Comparison of ENCODE assay signal across 14 cellular contexts in genomic region chr3:129014148-129014547, GRCh38. TPM values are rescaled to one million over a fixed set of nuclear protein-coding genes. Genes with fewer than 3 reads are reported as not detected.
DNase-seq lines count a peak whose midpoint lies in the region; ATAC-seq and TF ChIP-seq lines count a peak whose summit lies in the region.
"Had no signal": no experiment of that assay in that cellular context is flagged by ENCODE, and none has a peak within 500 bp of the region (broad histone marks: within the 10 kb centered on the region; RNA-seq: fewer than 3 reads in every experiment).

No MANE protein-coding gene starts in this region.

- H3K9ac ChIP-seq in liver (ENCODE audit: low read depth in 1 of 2, low read length in 2 of 2): no peak overlapping the region

- no peaks in the 10 kb centered on the region for H3K9me3 Mint-ChIP-seq in activated T-cell treated with anti-CD3 and anti-CD28 coated beads, Interleukin-2, amount 50 U/mL, for 4 hours
- H3K9me3 Mint-ChIP-seq: stimulated activated naive CD8-positive, alpha-beta T cell treated with anti-CD3 and anti-CD28 coated beads, Interleukin-15, Interleukin-2, amounts not matched to agents 100 ng/mL and 50 ng/mL, for 24 hours had no signal

- TF ChIP-seq CTCF in dorsolateral prefrontal cortex (IDR thresholded peaks at IDR 0.05 in 54 of 56, conservative IDR thresholded peaks at IDR 0.05 in 2 of 56; ENCODE audit: low read depth in 1 of 56, partially characterized antibody in 56 of 56): peak in 3 of 56 donors; percentile 11 to 31 (median 19)
- TF ChIP-seq CTCF in liver (IDR thresholded peaks at IDR 0.05; ENCODE audit: low read depth, low read length, missing input control): no peak
- no peak for TF ChIP-seq CTCF in spleen (IDR thresholded peaks at IDR 0.05 in 8 of 11, conservative IDR thresholded peaks at IDR 0.05 in 3 of 11)

- H3K36me3 ChIP-seq in liver (ENCODE audit: control insufficient read depth in 4 of 4, insufficient read depth in 3 of 4, low read depth in 1 of 4, low read length in 3 of 4) (no peaks in the 10 kb centered on the region), spleen (no peaks in the 10 kb centered on the region)
- H3K36me3 ChIP-seq: pancreas had no signal

- no peaks in the 10 kb centered on the region for H3K27me3 Mint-ChIP-seq in T-helper 17 cell
- no peaks in the 10 kb centered on the region for H3K27me3 Mint-ChIP-seq in activated T-cell treated with anti-CD3 and anti-CD28 coated beads, Interleukin-2, amount 50 U/mL, for 4 hours (ENCODE audit: low read depth)
- H3K27me3 Mint-ChIP-seq: stimulated activated naive CD8-positive, alpha-beta T cell treated with anti-CD3 and anti-CD28 coated beads, Interleukin-15, Interleukin-2, amounts not matched to agents 100 ng/mL and 50 ng/mL, for 24 hours had no signal

- no peaks in the 10 kb centered on the region for H3K36me3 Mint-ChIP-seq in T-helper 17 cell (ENCODE audit: low read depth)
- H3K36me3 Mint-ChIP-seq in activated T-cell treated with anti-CD3 and anti-CD28 coated beads, Interleukin-2, amount 50 U/mL, for 4 hours (ENCODE audit: insufficient read depth): no peaks in the 10 kb centered on the region

- no peak for DNase-seq in T-helper 17 cell
- peak in 7 of 10 donors; percentile 56 to 86 (median 66) for DNase-seq in dorsolateral prefrontal cortex
- no peak for DNase-seq in spleen
- no peak for DNase-seq in HuH-7.5 (ENCODE audit: low spot score)
- no peak for DNase-seq in activated T-cell treated with anti-CD3 and anti-CD28 coated beads, Interleukin-2, amount 50 U/mL, for 4 hours
- DNase-seq: cerebellar nuclear complex; kidney glomerular epithelial cell; NCI-H226; stimulated activated CD4-positive, alpha-beta T cell treated with anti-CD3 and anti-CD28 coated beads, Interleukin-4, amount 100 ng/mL, for 1 hour had no signal

- H3K4me1 ChIP-seq in liver (ENCODE audit: control insufficient read depth in 4 of 4, insufficient read depth in 4 of 4, low read length in 3 of 4) (peaks cover 0 to 4% (median 0%) of the 10 kb centered on the region in 4 donors), spleen (peaks cover 13 to 72% (median 49%) of the 10 kb centered on the region in 6 donors)
- H3K4me1 ChIP-seq: pancreas had no signal

- intact Hi-C loops in dorsolateral prefrontal cortex (cut with DNase I) (no loop called here), spleen (cut with DNase I; ENCODE audit: low total_unique reads) (no loop called here)

- ATAC-seq in T-helper 17 cell: no peak
- ATAC-seq in activated T-cell treated with anti-CD3 and anti-CD28 coated beads, Interleukin-2, amount 50 U/mL, for 4 hours: no peak
- no peak for ATAC-seq in HG03039 (IDR thresholded peaks at IDR 0.05; ENCODE audit: unreplicated experiment)
- ATAC-seq: pancreas had no signal

- H3K4me3 ChIP-seq in dorsolateral prefrontal cortex (peak overlapping the region in 2 of 59 donors; percentile 5 to 15), liver (ENCODE audit: low read depth in 1 of 3, low read length in 3 of 3) (no peak overlapping the region), spleen (no peak overlapping the region)
- H3K4me3 ChIP-seq: pancreas had no signal

- H3K9me3 ChIP-seq in T-helper 17 cell (ENCODE audit: control insufficient read depth, low read length, poor library complexity, severe bottlenecking) (no peaks in the 10 kb centered on the region), liver (ENCODE audit: control insufficient read depth in 4 of 4, low read length in 3 of 4) (no peaks in the 10 kb centered on the region), spleen (no peaks in the 10 kb centered on the region)
- H3K9me3 ChIP-seq: pancreas had no signal

- H3K27ac Mint-ChIP-seq in T-helper 17 cell: peak overlapping the region; percentile 93

- TF ChIP-seq POLR2A in spleen (IDR thresholded peaks at IDR 0.05): no peak

- H3K27me3 ChIP-seq in dorsolateral prefrontal cortex (peaks cover 0 to 3% (median 0%) of the 10 kb centered on the region in 45 donors), liver (ENCODE audit: control insufficient read depth in 4 of 4, insufficient read depth in 4 of 4, low read length in 3 of 4) (no peaks in the 10 kb centered on the region), spleen (replicated peaks in 1 of 7) (no peaks in the 10 kb centered on the region)
- H3K27me3 ChIP-seq: pancreas had no signal

- WGBS in liver: 90% methylated on average over 13 of the region's 13 CpGs
- 83 to 91% (median 88%) methylated on average over 13 of the region's 13 CpGs for WGBS in spleen, 5 donors

- H3K4me1 Mint-ChIP-seq in T-helper 17 cell: peaks cover 21% of the 10 kb centered on the region
- H3K4me1 Mint-ChIP-seq in activated T-cell treated with anti-CD3 and anti-CD28 coated beads, Interleukin-2, amount 50 U/mL, for 4 hours (ENCODE audit: low read depth): peaks cover 42% of the 10 kb centered on the region

- no peak for TF ChIP-seq RAD21 in liver (IDR thresholded peaks at IDR 0.05)

- no peak overlapping the region for H3K4me3 Mint-ChIP-seq in T-helper 17 cell
- H3K4me3 Mint-ChIP-seq in activated T-cell treated with anti-CD3 and anti-CD28 coated beads, Interleukin-2, amount 50 U/mL, for 4 hours: no peak overlapping the region
- H3K4me3 Mint-ChIP-seq: stimulated activated naive CD8-positive, alpha-beta T cell treated with anti-CD3 and anti-CD28 coated beads, Interleukin-15, Interleukin-2, amounts not matched to agents 100 ng/mL and 50 ng/mL, for 24 hours had no signal

- H3K27ac ChIP-seq in dorsolateral prefrontal cortex (peak overlapping the region in 37 of 59 donors; percentile 5 to 76 (median 48)), liver (ENCODE audit: low read depth in 1 of 2, low read length in 2 of 2) (peak overlapping the region; percentile 16 to 31), spleen (peak overlapping the region; percentile 46 to 91 (median 84))
- H3K27ac ChIP-seq: pancreas had no signal

TF ChIP-seq in liver, 16 proteins besides CTCF, POLR2A, EP300 and RAD21 (continues in another document):
- TF ChIP-seq GABPA (IDR thresholded peaks at IDR 0.05 in 1 of 2, conservative IDR thresholded peaks at IDR 0.05 in 1 of 2) (no peak), ZBTB33 (IDR thresholded peaks at IDR 0.05) (no peak), ATF3 (IDR thresholded peaks at IDR 0.05) (no peak), EGR1 (IDR thresholded peaks at IDR 0.05; ENCODE audit: low read depth in 2 of 2) (no peak), NR2F2 (IDR thresholded peaks at IDR 0.05) (no peak), RXRA (IDR thresholded peaks at IDR 0.05) (no peak), HNF4G (IDR thresholded peaks at IDR 0.05) (no peak), SP1 (IDR thresholded peaks at IDR 0.05) (no peak), YY1 (IDR thresholded peaks at IDR 0.05) (no peak), JUND (IDR thresholded peaks at IDR 0.05) (no peak), MAX (IDR thresholded peaks at IDR 0.05) (no peak), FOXA1 (IDR thresholded peaks at IDR 0.05) (no peak)

RNA-seq across cellular contexts. Expression of gene EFCC1, which starts 13.0 kb away (rescaled TPM):
- total RNA-seq in T-helper 17 cell (under 1 TPM in 1 of 2 donors, not detected in 1; 0.12 TPM), dorsolateral prefrontal cortex (1 to 10 TPM in 98 of 120 experiments, under 1 TPM in 22; 0.59 to 4.3 (median 1.5) TPM), liver (1 to 10 TPM in 1 of 2 donors, under 1 TPM in 1; 0.14 to 1.0 TPM), spleen (10 to 100 TPM in 2 of 7 donors, 1 to 10 TPM in 5; 3.7 to 11.2 (median 7.6) TPM)
- polyA plus RNA-seq in liver (under 1 TPM; 0.08 to 0.33 TPM), spleen (1 to 10 TPM; 2.0 to 8.9 (median 8.7) TPM)
- under 1 TPM in 2 of 3 donors, not detected in 1; 0.26 to 0.35 TPM for total RNA-seq in activated T-cell treated with anti-CD3 and anti-CD28 coated beads, Interleukin-2, amount 50 U/mL, for 4 hours
- total RNA-seq: fibroblast of villous mesenchyme had no signal

RNA-seq across cellular contexts. Expression of gene CFAP92, which starts 20.3 kb away (rescaled TPM):
- total RNA-seq in T-helper 17 cell (under 1 TPM; 0.15 to 0.37 TPM), dorsolateral prefrontal cortex (10 to 100 TPM in 18 of 120 experiments, 1 to 10 TPM in 102; 1.7 to 13.7 (median 6.6) TPM), liver (under 1 TPM; 0.05 to 0.25 TPM), spleen (1 to 10 TPM; 1.1 to 3.1 (median 1.3) TPM)
- polyA plus RNA-seq in liver (under 1 TPM in 1 of 2 donors, not detected in 1; 0.06 TPM), spleen (under 1 TPM; 0.29 to 0.63 (median 0.45) TPM)
- total RNA-seq in activated T-cell treated with anti-CD3 and anti-CD28 coated beads, Interleukin-2, amount 50 U/mL, for 4 hours: under 1 TPM in 1 of 3 donors, not detected in 2; 0.18 TPM
- total RNA-seq: fibroblast of villous mesenchyme had no signal

RNA-seq across cellular contexts. Expression of gene GP9, which starts 46.4 kb away (rescaled TPM):
- total RNA-seq in T-helper 17 cell (10 to 100 TPM in 1 of 2 donors, 1 to 10 TPM in 1; 3.8 to 68.5 TPM), dorsolateral prefrontal cortex (under 1 TPM in 1 of 120 experiments, not detected in 119; 0.74 TPM), liver (10 to 100 TPM in 1 of 2 donors, not detected in 1; 12.0 TPM), spleen (10 to 100 TPM in 1 of 7 donors, 1 to 10 TPM in 6; 4.2 to 14.9 (median 7.9) TPM)
- polyA plus RNA-seq in liver (under 1 TPM in 1 of 2 donors, not detected in 1; 0.16 TPM), spleen (1 to 10 TPM; 1.4 to 5.5 (median 2.2) TPM)
- not detected for total RNA-seq in activated T-cell treated with anti-CD3 and anti-CD28 coated beads, Interleukin-2, amount 50 U/mL, for 4 hours
- total RNA-seq: fibroblast of villous mesenchyme, pancreas had no signal

Comparison
In these comparisons a context has a peak if more than half of its experiments do, and no peak if none do; other contexts are left out.
1. DNase-seq: peak in dorsolateral prefrontal cortex (7 of 10); none in T-helper 17 cell (0 of 3), spleen (single experiment), HuH-7.5 (single experiment) and activated T-cell treated with anti-CD3 and anti-CD28 coated beads, Interleukin-2, amount 50 U/mL, for 4 hours (single experiment).
2. H3K27ac ChIP-seq: peak in every context shown above with its lines; median percentile 84 in spleen; 48 in dorsolateral prefrontal cortex; 24 in liver.